In genomic region chr16:1839554-1839953, GRCh38 we compare ENCODE assay signal across 1 cellular context.
TF ChIP-seq lines count a peak whose summit lies in the region.

No MANE protein-coding gene starts in this region.

TF ChIP-seq in SK-N-SH, 30 proteins besides CTCF, POLR2A, EP300 and RAD21:
- no peak for TF ChIP-seq SIN3A (IDR thresholded peaks at IDR 0.05; ENCODE audit: borderline replicate concordance, low read depth, low read length)
- TF ChIP-seq TCF12 (IDR thresholded peaks at IDR 0.05): no peak
- no peak for TF ChIP-seq MXI1 (IDR thresholded peaks at IDR 0.05; ENCODE audit: low read depth, low read length)
- no peak for TF ChIP-seq FOXJ3 (CRISPR knock-in tag; IDR thresholded peaks at IDR 0.05)
- no peak for TF ChIP-seq MAX (IDR thresholded peaks at IDR 0.05; ENCODE audit: low read depth)
- no peak for TF ChIP-seq TAF1 (IDR thresholded peaks at IDR 0.05; ENCODE audit: borderline replicate concordance, low read depth, low read length)
- no peak for TF ChIP-seq YY1 (IDR thresholded peaks at IDR 0.05; ENCODE audit: low read depth)
- TF ChIP-seq PBX3 (IDR thresholded peaks at IDR 0.05): no peak
- no peak for TF ChIP-seq MEF2A (IDR thresholded peaks at IDR 0.05; ENCODE audit: borderline replicate concordance, low read depth)
- no peak for TF ChIP-seq IRF3 (IDR thresholded peaks at IDR 0.05; ENCODE audit: low read depth, low read length)
- no peak for TF ChIP-seq JUND (IDR thresholded peaks at IDR 0.05)
- no peak for TF ChIP-seq FOXM1 (IDR thresholded peaks at IDR 0.05; ENCODE audit: low read depth)
- no peak for TF ChIP-seq POLR2AphosphoS5 (IDR thresholded peaks at IDR 0.05; ENCODE audit: low read depth, low read length)
- no peak for TF ChIP-seq SMC3 (IDR thresholded peaks at IDR 0.05; ENCODE audit: low read depth, low read length)
- TF ChIP-seq GABPA (IDR thresholded peaks at IDR 0.05; ENCODE audit: low read depth): no peak
- TF ChIP-seq ZBTB33 (IDR thresholded peaks at IDR 0.05; ENCODE audit: borderline replicate concordance, low read depth): no peak
- TF ChIP-seq RCOR1 (IDR thresholded peaks at IDR 0.05; ENCODE audit: low read length): no peak
- TF ChIP-seq USF2 (IDR thresholded peaks at IDR 0.05; ENCODE audit: borderline replicate concordance, low read depth, low read length): no peak
- no peak for TF ChIP-seq TEAD4 (IDR thresholded peaks at IDR 0.05; ENCODE audit: borderline replicate concordance, insufficient read depth)
TF ChIP-seq in SK-N-SH: peak in this region for 0.
